In genomic region chr10:88374392-88375145, GRCh38 we compare ENCODE assay signal across 16 cellular contexts.
"Had no signal": no experiment of that assay in that cellular context is flagged by ENCODE, and none has a peak within 500 bp of the region (broad histone marks: within the 10 kb centered on the region; RNA-seq: fewer than 3 reads in every experiment).

No MANE protein-coding gene starts in this region.

- H3K36me3 Mint-ChIP-seq: immature natural killer cell had no signal

- H3K36me3 ChIP-seq: ascending aorta, breast epithelium, tibial nerve, vagina had no signal

- DNase-seq: activated CD4-positive, alpha-beta T cell treated with anti-CD3 and anti-CD28 coated beads, Interleukin-2, amount 50 U/mL, for 4 hours; activated naive CD4-positive, alpha-beta T cell; activated naive CD8-positive, alpha-beta T cell treated with anti-CD3 and anti-CD28 coated beads, Interleukin-2, amount 50 U/mL, for 24 hours; activated T-cell treated with anti-CD3 and anti-CD28 coated beads for 4 hours; effector CD8-positive, alpha-beta T cell; immature natural killer cell; mesenchymal stem cell; stimulated activated naive CD4-positive, alpha-beta T cell treated with Interleukin-2 at 50 U/mL for 16 hours; substantia nigra had no signal

- H3K4me1 Mint-ChIP-seq: activated T-helper 17 cell treated with anti-CD3 and anti-CD28 coated beads, Interleukin-2, amount 50 U/mL, for 72 hours; immature natural killer cell; nephron had no signal

- H3K4me3 Mint-ChIP-seq: activated naive CD8-positive, alpha-beta T cell treated with anti-CD3 and anti-CD28 coated beads, Interleukin-2, amount 50 U/mL, for 24 hours; activated T-helper 17 cell treated with anti-CD3 and anti-CD28 coated beads, Interleukin-2, amount 50 U/mL, for 72 hours; immature natural killer cell; nephron had no signal

- H3K79me2 ChIP-seq: parathyroid adenoma had no signal

- H3K4me3 ChIP-seq: ascending aorta, breast epithelium, tibial nerve, vagina had no signal

- H2AFZ ChIP-seq: parathyroid adenoma had no signal

- H3K4me1 ChIP-seq: ascending aorta, breast epithelium, parathyroid adenoma had no signal

- H3K27ac Mint-ChIP-seq: activated naive CD8-positive, alpha-beta T cell treated with anti-CD3 and anti-CD28 coated beads, Interleukin-2, amount 50 U/mL, for 24 hours; activated T-helper 17 cell treated with anti-CD3 and anti-CD28 coated beads, Interleukin-2, amount 50 U/mL, for 72 hours; immature natural killer cell; nephron had no signal

- H3K9me3 Mint-ChIP-seq: activated naive CD8-positive, alpha-beta T cell treated with anti-CD3 and anti-CD28 coated beads, Interleukin-2, amount 50 U/mL, for 24 hours; activated T-helper 17 cell treated with anti-CD3 and anti-CD28 coated beads, Interleukin-2, amount 50 U/mL, for 72 hours; immature natural killer cell; nephron had no signal

- H3K27ac ChIP-seq: ascending aorta, breast epithelium, parathyroid adenoma, tibial nerve, vagina had no signal

- H3K9ac ChIP-seq: parathyroid adenoma had no signal

- H3K27me3 Mint-ChIP-seq: activated naive CD8-positive, alpha-beta T cell treated with anti-CD3 and anti-CD28 coated beads, Interleukin-2, amount 50 U/mL, for 24 hours; activated T-helper 17 cell treated with anti-CD3 and anti-CD28 coated beads, Interleukin-2, amount 50 U/mL, for 72 hours had no signal

- H3K27me3 ChIP-seq: ascending aorta, breast epithelium, tibial nerve, vagina had no signal
